11 cellular contexts compared by ENCODE assay signal in genomic region chr19:5817218-5817617, GRCh38. TPM values are rescaled to one million over a fixed set of nuclear protein-coding genes. Genes with fewer than 3 reads are reported as not detected.
"Had no signal": no experiment of that assay in that cellular context is flagged by ENCODE, and none has a peak within 500 bp of the region (broad histone marks: within the 10 kb centered on the region; RNA-seq: fewer than 3 reads in every experiment).

No MANE protein-coding gene starts in this region.

- H3K27ac ChIP-seq: GM23248, KMS-11 had no signal

- DNase-seq: GM23248, GOT3, H9, HCEC 1CT, HFFc6, IMR-90, KBM-7 had no signal

- H3K9ac ChIP-seq: GM23248, KMS-11 had no signal

- H2AFZ ChIP-seq: GM23248 had no signal

- H3K9me3 Mint-ChIP-seq: H9, HFFc6 had no signal

- H3K4me1 Mint-ChIP-seq: H9 had no signal

- H3K4me2 ChIP-seq: KMS-11 had no signal

- FAIRE-seq: H54, HTR-8/SVneo had no signal

- H3K27ac Mint-ChIP-seq: HFFc6 had no signal

- H3K4me3 Mint-ChIP-seq: H9, HFFc6 had no signal

- H3K4me3 ChIP-seq: GM23248 had no signal

RNA-seq across cellular contexts. Expression of gene NRTN, which starts 12.4 kb away (rescaled TPM):
- total RNA-seq: GM23248, HFFc6, HT-29 had no signal
- polyA plus RNA-seq: GM23248 had no signal

RNA-seq across cellular contexts. Expression of gene FUT6, which starts 22.3 kb away (rescaled TPM):
- total RNA-seq: GM23248, HFFc6, HT-29, IMR-90 had no signal
- polyA plus RNA-seq: GM23248, IMR-90 had no signal

RNA-seq across cellular contexts. Expression of gene PRR22, which starts 32.7 kb away (rescaled TPM):
- total RNA-seq: GM23248, IMR-90 had no signal

RNA-seq across cellular contexts. Expression of gene FUT3, which starts 34.0 kb away (rescaled TPM):
- total RNA-seq: GM23248, H9, HFFc6, IMR-90 had no signal
- polyA plus RNA-seq: GM23248, IMR-90 had no signal
